14 cellular contexts compared by ENCODE assay signal in genomic region chr7:141699860-141700259, GRCh38. TPM values are rescaled to one million over a fixed set of nuclear protein-coding genes. Genes with fewer than 3 reads are reported as not detected.
DNase-seq lines count a peak whose midpoint lies in the region; TF ChIP-seq lines count a peak whose summit lies in the region.
"Had no signal": no experiment of that assay in that cellular context is flagged by ENCODE, and none has a peak within 500 bp of the region (broad histone marks: within the 10 kb centered on the region; RNA-seq: fewer than 3 reads in every experiment).

No MANE protein-coding gene starts in this region.

- no peak overlapping the region for H2AFZ ChIP-seq in neural progenitor cell (replicated peaks)
- H2AFZ ChIP-seq in Karpas-422 (ENCODE audit: low read length) = no peak overlapping the region

- H3K4me1 ChIP-seq in neural progenitor cell (peaks cover 22% of the 10 kb centered on the region), Karpas-422 (ENCODE audit: low read length) (peaks cover 19% of the 10 kb centered on the region)

- H3K27ac ChIP-seq in caudate nucleus (ENCODE audit: low read depth, low read length) (peak overlapping the region; percentile 72), neural progenitor cell (no peak overlapping the region), Karpas-422 (ENCODE audit: low read length) (no peak overlapping the region)

- H3K79me2 ChIP-seq in neural progenitor cell (ENCODE audit: low read depth) (peaks cover 15% of the 10 kb centered on the region), Karpas-422 (ENCODE audit: low read length) (no peaks in the 10 kb centered on the region)

- H3K9me2 ChIP-seq in Karpas-422 (replicated peaks; ENCODE audit: insufficient read depth, low read length) = no peaks in the 10 kb centered on the region

- H3K4me2 ChIP-seq in neural progenitor cell (no peak overlapping the region), Karpas-422 (ENCODE audit: low read depth, low read length, poor library complexity, severe bottlenecking) (no peak overlapping the region)

- H3K4me3 Mint-ChIP-seq in T-helper 1 cell treated with Interleukin-12 subunit alpha and Interleukin-12 subunit beta and Interleukin-4 antibody, amounts not matched to agents 30 μg/mL and 1 μg/mL, for 36 hours = peak overlapping the region; percentile 81
- H3K4me3 Mint-ChIP-seq in IgD-negative memory B cell (peak overlapping the region; percentile 84 to 94 (median 91)), neural progenitor cell (peak overlapping the region; percentile 92), mesothelial cell of epicardium (no peak overlapping the region)

- peaks cover 34% of the 10 kb centered on the region for H3K4me1 Mint-ChIP-seq in T-helper 1 cell treated with Interleukin-12 subunit alpha and Interleukin-12 subunit beta and Interleukin-4 antibody, amounts not matched to agents 30 μg/mL and 1 μg/mL, for 36 hours (ENCODE audit: low read depth)
- H3K4me1 Mint-ChIP-seq in IgD-negative memory B cell (peaks cover 41 to 60% (median 45%) of the 10 kb centered on the region in 3 donors), neural progenitor cell (peaks cover 49% of the 10 kb centered on the region), mesothelial cell of epicardium (peaks cover 16% of the 10 kb centered on the region)

- H4K20me1 ChIP-seq in neural progenitor cell (ENCODE audit: low read depth) = peaks cover 39% of the 10 kb centered on the region
- H4K20me1 ChIP-seq in Karpas-422 (ENCODE audit: insufficient read depth, low read depth, low read length) = peaks cover 13% of the 10 kb centered on the region; the same call in 1 of the 2 replicates

- peaks cover 12% of the 10 kb centered on the region for H3F3A ChIP-seq in neural progenitor cell (ENCODE audit: low read depth)

- peaks cover 28% of the 10 kb centered on the region for H3K27me3 Mint-ChIP-seq in T-helper 1 cell treated with Interleukin-12 subunit alpha and Interleukin-12 subunit beta and Interleukin-4 antibody, amounts not matched to agents 30 μg/mL and 1 μg/mL, for 36 hours (ENCODE audit: low read depth)
- H3K27me3 Mint-ChIP-seq in IgD-negative memory B cell = peaks cover 1% of the 10 kb centered on the region
- H3K27me3 Mint-ChIP-seq in neural progenitor cell (ENCODE audit: insufficient read depth, low read depth) = peaks cover 2% of the 10 kb centered on the region
- H3K27me3 Mint-ChIP-seq in mesothelial cell of epicardium (ENCODE audit: low read depth) = peaks cover 8% of the 10 kb centered on the region

- no peaks in the 10 kb centered on the region for H3K9me3 Mint-ChIP-seq in T-helper 1 cell treated with Interleukin-12 subunit alpha and Interleukin-12 subunit beta and Interleukin-4 antibody, amounts not matched to agents 30 μg/mL and 1 μg/mL, for 36 hours
- H3K9me3 Mint-ChIP-seq in IgD-negative memory B cell = no peaks in the 10 kb centered on the region
- no peaks in the 10 kb centered on the region for H3K9me3 Mint-ChIP-seq in neural progenitor cell
- H3K9me3 Mint-ChIP-seq in mesothelial cell of epicardium = no peaks in the 10 kb centered on the region

- H3K36me3 Mint-ChIP-seq in T-helper 1 cell treated with Interleukin-12 subunit alpha and Interleukin-12 subunit beta and Interleukin-4 antibody, amounts not matched to agents 30 μg/mL and 1 μg/mL, for 36 hours (ENCODE audit: low read depth) = peaks cover 14% of the 10 kb centered on the region
- H3K36me3 Mint-ChIP-seq in IgD-negative memory B cell (no peaks in the 10 kb centered on the region), neural progenitor cell (no peaks in the 10 kb centered on the region), mesothelial cell of epicardium (no peaks in the 10 kb centered on the region)

- no peak for DNase-seq in T-helper 1 cell
- DNase-seq in caudate nucleus (lab: John Stamatoyannopoulos, UW) = no peak
- DNase-seq in neural progenitor cell (ENCODE audit: low spot score) = no peak
- DNase-seq in Karpas-422 = no peak
- DNase-seq in mesothelial cell of epicardium (ENCODE audit: low spot score in 2 of 2, unreplicated experiment in 2 of 2) = no peak
- no peak for DNase-seq in stimulated activated naive CD4-positive, alpha-beta T cell (lab: John Stamatoyannopoulos, UW)
- DNase-seq: cortex of kidney, NCI-H1930, NCI-H524 treated with DMSO at 0.1 percent for 48 hours, testis had no signal

- TF ChIP-seq CTCF in neural progenitor cell (IDR thresholded peaks at IDR 0.05) (no peak), mesothelial cell of epicardium (IDR thresholded peaks at IDR 0.05; ENCODE audit: unreplicated experiment) (no peak)

- no peak overlapping the region for H3K9ac ChIP-seq in neural progenitor cell
- no peak overlapping the region for H3K9ac ChIP-seq in Karpas-422 (ENCODE audit: low read length)

- no peaks in the 10 kb centered on the region for H3K9me3 ChIP-seq in neural progenitor cell (ENCODE audit: low read depth)
- H3K9me3 ChIP-seq in Karpas-422 (ENCODE audit: low read length) = no peaks in the 10 kb centered on the region
- H3K9me3 ChIP-seq: HAP-1, testis had no signal

- H3K27ac Mint-ChIP-seq in T-helper 1 cell treated with Interleukin-12 subunit alpha and Interleukin-12 subunit beta and Interleukin-4 antibody, amounts not matched to agents 30 μg/mL and 1 μg/mL, for 36 hours = no peak overlapping the region
- H3K27ac Mint-ChIP-seq in IgD-negative memory B cell = peak overlapping the region; percentile 90 to 95 (median 93)
- no peak overlapping the region for H3K27ac Mint-ChIP-seq in neural progenitor cell
- no peak overlapping the region for H3K27ac Mint-ChIP-seq in mesothelial cell of epicardium

- H3K27me3 ChIP-seq in neural progenitor cell (peaks cover 31% of the 10 kb centered on the region), Karpas-422 (ENCODE audit: low read length) (no peaks in the 10 kb centered on the region)
- H3K27me3 ChIP-seq: testis had no signal

- H3K4me3 ChIP-seq in neural progenitor cell = no peak overlapping the region
- H3K4me3 ChIP-seq in Karpas-422 (ENCODE audit: low read length) = no peak overlapping the region
- H3K4me3 ChIP-seq: testis had no signal

- H3K36me3 ChIP-seq in neural progenitor cell (no peaks in the 10 kb centered on the region), Karpas-422 (ENCODE audit: insufficient read depth, low read length) (no peaks in the 10 kb centered on the region)
- H3K36me3 ChIP-seq: HAP-1 had no signal

RNA-seq across cellular contexts. Expression of gene DENND11, which starts 2.1 kb away (rescaled TPM):
- polyA plus RNA-seq in IgD-negative memory B cell = 8.9 TPM
- total RNA-seq in neural progenitor cell (ENCODE audit: low replicate concordance) = 19.7 and 23.5 TPM in 2 replicates
- total RNA-seq in Karpas-422 (2014; rRNA removed; shearing (Covaris generic); ENCODE audit: low replicate concordance) = 16.2 and 17.9 TPM in 2 replicates
- 22.4 to 22.7 TPM (median 22.7 TPM) in 3 replicates for total RNA-seq in mesothelial cell of epicardium

RNA-seq across cellular contexts. Expression of gene WEE2, which starts 8.3 kb away (rescaled TPM):
- not detected for polyA plus RNA-seq in IgD-negative memory B cell
- total RNA-seq in neural progenitor cell (ENCODE audit: low replicate concordance) (0.12 TPM in 1 of 2 replicates, not detected in the other), mesothelial cell of epicardium (0.09 TPM in 1 of 3 replicates, not detected in the others)
- 0.04 TPM in 1 of 2 replicates, not detected in the other for total RNA-seq in Karpas-422 (2014; rRNA removed; shearing (Covaris generic); ENCODE audit: low replicate concordance)
- total RNA-seq: lower leg skin had no signal

RNA-seq across cellular contexts. Expression of gene SSBP1, which starts 38.3 kb away (rescaled TPM):
- polyA plus RNA-seq in IgD-negative memory B cell = 245 TPM
- 219 and 402 TPM in 2 replicates for total RNA-seq in neural progenitor cell (ENCODE audit: low replicate concordance)
- 176 and 231 TPM in 2 replicates for total RNA-seq in Karpas-422 (2014; rRNA removed; shearing (Covaris generic); ENCODE audit: low replicate concordance)
- total RNA-seq in mesothelial cell of epicardium = 120 to 127 TPM (median 123 TPM) in 3 replicates

Comparison
In these comparisons a context has a peak if more than half of its experiments do, and no peak if none do; other contexts are left out.
1. H3K27ac Mint-ChIP-seq: peak in IgD-negative memory B cell (3 of 3); none in T-helper 1 cell treated with Interleukin-12 subunit alpha and Interleukin-12 subunit beta and Interleukin-4 antibody, amounts not matched to agents 30 μg/mL and 1 μg/mL, for 36 hours (single experiment), neural progenitor cell (single experiment) and mesothelial cell of epicardium (single experiment).